Comparison of ENCODE assay signal across 32 cellular contexts in the genomic region with DNA sequence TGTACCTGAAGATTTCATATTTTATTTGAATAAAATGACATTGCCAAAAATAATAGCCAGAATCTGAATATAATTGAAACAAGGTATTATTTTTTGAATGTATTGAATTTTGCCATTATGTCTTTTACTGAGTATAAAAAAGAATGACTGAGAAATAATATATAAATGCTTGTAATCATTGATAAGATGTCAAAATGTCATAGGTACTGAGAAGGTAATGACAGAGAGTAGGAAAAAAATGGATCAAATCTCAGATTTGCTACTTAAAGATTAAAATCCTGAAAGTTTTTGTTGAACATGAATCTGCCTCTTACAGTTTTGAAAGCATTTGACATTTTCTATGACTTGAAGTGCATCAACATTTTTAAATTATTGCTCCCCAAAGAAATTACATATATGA.
"Had no signal": no experiment of that assay in that cellular context is flagged by ENCODE, and none has a peak within 500 bp of the region (broad histone marks: within the 10 kb centered on the region; RNA-seq: fewer than 3 reads in every experiment).

No MANE protein-coding gene starts in this region.

- H3K27ac ChIP-seq: adrenal gland, body of pancreas, brain microvascular endothelial cell, breast epithelium, VCaP had no signal

- FAIRE-seq: astrocyte, TTC549 had no signal

- H3K27me3 ChIP-seq: adrenal gland, body of pancreas, brain microvascular endothelial cell, breast epithelium had no signal

- DNase-seq: activated B cell treated with CpG ODN at 0.5 μM for 24 hours; activated CD4-positive, alpha-beta memory T cell treated with anti-CD3 and anti-CD28 coated beads for 36 hours; activated CD4-positive, alpha-beta T cell treated with anti-CD3 and anti-CD28 coated beads for 4 hours; activated CD4-positive, alpha-beta T cell treated with anti-CD3 and anti-CD28 coated beads, Interleukin-2, amount 10 ng/mL, durations not matched to agents 24 days and 14 days; activated CD4-positive, alpha-beta T cell treated with anti-CD3 and anti-CD28 coated beads, Interleukin-2, amount 50 U/mL, for 1 hour; activated CD4-positive, alpha-beta T cell treated with anti-CD3 and anti-CD28 coated beads, Interleukin-2, amount 50 U/mL, for 4 hours; activated CD4-positive, CD25-positive, alpha-beta regulatory T cell treated with anti-CD3 and anti-CD28 coated beads, Interleukin-2, amount 50 U/mL, for 72 hours; activated CD8-positive, alpha-beta memory T cell treated with anti-CD3 and anti-CD28 coated beads, Interleukin-2, amount 50 U/mL, for 4 hours; activated CD8-positive, alpha-beta T cell treated with anti-CD3 and anti-CD28 coated beads for 36 hours; activated effector memory CD4-positive, alpha-beta T cell treated with anti-CD3 and anti-CD28 coated beads, Interleukin-2, amount 50 U/mL, for 16 hours; activated gamma-delta T cell treated with Interleukin-2 at 50 U/mL for 16 hours; activated naive CD4-positive, alpha-beta T cell; activated naive CD4-positive, alpha-beta T cell treated with anti-CD3 and anti-CD28 coated beads for 36 hours; activated naive CD4-positive, alpha-beta T cell treated with anti-CD3 and anti-CD28 coated beads, Interleukin-2, amount 50 U/mL, for 16 hours; activated naive CD8-positive, alpha-beta T cell treated with anti-CD3 and anti-CD28 coated beads for 36 hours; activated T-cell treated with anti-CD3 and anti-CD28 coated beads for 4 hours; activated T-cell treated with anti-CD3 and anti-CD28 coated beads, Interleukin-2, amount 50 U/mL, for 1 hour; activated T-cell treated with anti-CD3 and anti-CD28 coated beads, Interleukin-2, amount 50 U/mL, for 4 hours; activated T-cell treated with anti-CD3 and anti-CD28 coated beads, Interleukin-2, amount 50 U/mL, for 72 hours; adrenal gland; amniotic stem cell; aorta; body of pancreas; brain microvascular endothelial cell; central memory CD4-positive, alpha-beta T cell; T-helper 1 cell; T-helper 2 cell; T-helper 9 cell had no signal

- H3K4me3 ChIP-seq: adrenal gland, body of pancreas, breast epithelium had no signal

- H3K9me3 ChIP-seq: adrenal gland, body of pancreas, breast epithelium had no signal

- H3K36me3 ChIP-seq: adrenal gland, brain microvascular endothelial cell, breast epithelium had no signal
